In the genomic region with DNA sequence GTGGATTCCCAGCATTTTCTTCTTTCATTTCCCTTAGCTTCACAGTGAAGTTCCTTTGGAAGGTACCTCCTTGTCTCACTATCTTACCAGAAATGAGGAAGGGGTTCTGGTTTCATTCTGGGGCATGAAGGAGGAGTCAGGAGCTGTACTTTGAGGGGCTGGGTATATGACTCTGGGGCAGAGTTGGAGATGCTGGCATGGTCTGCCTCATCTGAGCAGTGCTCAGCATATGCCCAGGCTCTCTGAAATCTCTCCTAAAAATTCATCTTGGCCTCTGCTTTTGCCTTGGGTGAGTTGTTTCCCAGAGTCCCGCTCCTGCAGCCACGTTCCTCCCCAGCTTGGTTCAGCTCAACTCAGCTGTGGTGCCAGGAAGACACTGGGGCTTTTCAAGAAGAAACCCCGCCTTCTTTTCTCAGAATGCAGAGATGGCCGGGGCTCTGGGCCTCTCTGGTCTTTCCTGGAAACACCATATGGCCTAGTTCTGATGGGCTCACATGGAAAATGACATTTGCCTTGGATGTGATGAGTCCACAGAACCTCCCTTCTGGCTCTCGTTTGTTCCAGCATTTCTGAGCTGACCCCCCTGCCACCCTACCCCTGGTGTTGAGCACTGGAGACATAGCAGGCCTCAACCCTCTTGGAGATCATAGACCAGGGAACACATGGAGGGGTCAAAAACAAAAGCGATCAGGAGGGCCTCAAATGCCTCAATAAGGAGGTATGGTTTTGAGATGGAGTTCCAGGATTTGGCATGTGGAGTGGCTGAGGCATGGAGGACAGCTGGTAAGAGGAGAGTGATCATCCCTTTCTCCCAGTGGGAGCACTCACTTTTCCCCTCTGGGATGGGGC, we compare ENCODE assay signal across 2 cellular contexts.
A peak's percentile ranks its signal among the peaks of the same experiment; 100 is the strongest.
TF ChIP-seq lines count a peak whose summit lies in the region.

No MANE protein-coding gene starts in this region.

TF ChIP-seq in HepG2, 621 proteins besides CTCF, POLR2A, EP300 and RAD21:
- TF ChIP-seq, protein P1, sequence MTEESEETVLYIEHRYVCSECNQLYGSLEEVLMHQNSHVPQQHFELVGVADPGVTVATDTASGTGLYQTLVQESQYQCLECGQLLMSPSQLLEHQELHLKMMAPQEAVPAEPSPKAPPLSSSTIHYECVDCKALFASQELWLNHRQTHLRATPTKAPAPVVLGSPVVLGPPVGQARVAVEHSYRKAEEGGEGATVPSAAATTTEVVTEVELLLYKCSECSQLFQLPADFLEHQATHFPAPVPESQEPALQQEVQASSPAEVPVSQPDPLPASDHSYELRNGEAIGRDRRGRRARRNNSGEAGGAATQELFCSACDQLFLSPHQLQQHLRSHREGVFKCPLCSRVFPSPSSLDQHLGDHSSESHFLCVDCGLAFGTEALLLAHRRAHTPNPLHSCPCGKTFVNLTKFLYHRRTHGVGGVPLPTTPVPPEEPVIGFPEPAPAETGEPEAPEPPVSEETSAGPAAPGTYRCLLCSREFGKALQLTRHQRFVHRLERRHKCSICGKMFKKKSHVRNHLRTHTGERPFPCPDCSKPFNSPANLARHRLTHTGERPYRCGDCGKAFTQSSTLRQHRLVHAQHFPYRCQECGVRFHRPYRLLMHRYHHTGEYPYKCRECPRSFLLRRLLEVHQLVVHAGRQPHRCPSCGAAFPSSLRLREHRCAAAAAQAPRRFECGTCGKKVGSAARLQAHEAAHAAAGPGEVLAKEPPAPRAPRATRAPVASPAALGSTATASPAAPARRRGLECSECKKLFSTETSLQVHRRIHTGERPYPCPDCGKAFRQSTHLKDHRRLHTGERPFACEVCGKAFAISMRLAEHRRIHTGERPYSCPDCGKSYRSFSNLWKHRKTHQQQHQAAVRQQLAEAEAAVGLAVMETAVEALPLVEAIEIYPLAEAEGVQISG (CRISPR knock-in tag; IDR thresholded peaks at IDR 0.05), result no peak
- TF ChIP-seq ZNF263 (CRISPR knock-in tag; IDR thresholded peaks at IDR 0.05), result 0 out of 2 replicates have a peak, but pooled peaks have one; percentile 24

TF ChIP-seq in K562, 482 proteins besides CTCF, POLR2A, EP300 and RAD21 (continues in another document):
- TF ChIP-seq MEF2D (tag; conservative IDR thresholded peaks at IDR 0.05; ENCODE audit: low read depth) (no peak), GABPB2 (CRISPR knock-in tag; conservative IDR thresholded peaks at IDR 0.05) (no peak), ZNF717 (CRISPR knock-in tag; IDR thresholded peaks at IDR 0.05) (no peak), KLF1 (tag; IDR thresholded peaks at IDR 0.05) (no peak), CCAR2 (IDR thresholded peaks at IDR 0.05; ENCODE audit: low read depth, low read length) (no peak), L3MBTL2 (IDR thresholded peaks at IDR 0.05) (peak; percentile 89), NFRKB (IDR thresholded peaks at IDR 0.05; ENCODE audit: low read depth) (peak; percentile 62), RFX1 (IDR thresholded peaks at IDR 0.05) (no peak), SMC3 (conservative IDR thresholded peaks at IDR 0.05; ENCODE audit: insufficient read depth, low read depth, low read length) (no peak), HNRNPL (IDR thresholded peaks at IDR 0.05; ENCODE audit: low read depth, low read length) (no peak), KLF6 (CRISPR knock-in tag; IDR thresholded peaks at IDR 0.05; ENCODE audit: borderline replicate concordance) (no peak; the same call in 1 of the 2 replicates), BACH1 (tag; IDR thresholded peaks at IDR 0.05) (peak; percentile 35; the same call in 1 of the 2 replicates), DMBX1 (CRISPR knock-in tag; IDR thresholded peaks at IDR 0.05; ENCODE audit: borderline replicate concordance) (peak; percentile 68; the same call in 1 of the 2 replicates)
- TF ChIP-seq, protein P2, sequence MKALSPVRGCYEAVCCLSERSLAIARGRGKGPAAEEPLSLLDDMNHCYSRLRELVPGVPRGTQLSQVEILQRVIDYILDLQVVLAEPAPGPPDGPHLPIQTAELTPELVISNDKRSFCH (CRISPR knock-in tag; IDR thresholded peaks at IDR 0.05), result no peak
- TF ChIP-seq, protein P2 (tag; IDR thresholded peaks at IDR 0.05), result peak; percentile 50; the same call in 1 of the 2 replicates
- TF ChIP-seq, protein P3, sequence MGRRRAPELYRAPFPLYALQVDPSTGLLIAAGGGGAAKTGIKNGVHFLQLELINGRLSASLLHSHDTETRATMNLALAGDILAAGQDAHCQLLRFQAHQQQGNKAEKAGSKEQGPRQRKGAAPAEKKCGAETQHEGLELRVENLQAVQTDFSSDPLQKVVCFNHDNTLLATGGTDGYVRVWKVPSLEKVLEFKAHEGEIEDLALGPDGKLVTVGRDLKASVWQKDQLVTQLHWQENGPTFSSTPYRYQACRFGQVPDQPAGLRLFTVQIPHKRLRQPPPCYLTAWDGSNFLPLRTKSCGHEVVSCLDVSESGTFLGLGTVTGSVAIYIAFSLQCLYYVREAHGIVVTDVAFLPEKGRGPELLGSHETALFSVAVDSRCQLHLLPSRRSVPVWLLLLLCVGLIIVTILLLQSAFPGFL (CRISPR knock-in tag; IDR thresholded peaks at IDR 0.05), result no peak
- TF ChIP-seq, protein P4, sequence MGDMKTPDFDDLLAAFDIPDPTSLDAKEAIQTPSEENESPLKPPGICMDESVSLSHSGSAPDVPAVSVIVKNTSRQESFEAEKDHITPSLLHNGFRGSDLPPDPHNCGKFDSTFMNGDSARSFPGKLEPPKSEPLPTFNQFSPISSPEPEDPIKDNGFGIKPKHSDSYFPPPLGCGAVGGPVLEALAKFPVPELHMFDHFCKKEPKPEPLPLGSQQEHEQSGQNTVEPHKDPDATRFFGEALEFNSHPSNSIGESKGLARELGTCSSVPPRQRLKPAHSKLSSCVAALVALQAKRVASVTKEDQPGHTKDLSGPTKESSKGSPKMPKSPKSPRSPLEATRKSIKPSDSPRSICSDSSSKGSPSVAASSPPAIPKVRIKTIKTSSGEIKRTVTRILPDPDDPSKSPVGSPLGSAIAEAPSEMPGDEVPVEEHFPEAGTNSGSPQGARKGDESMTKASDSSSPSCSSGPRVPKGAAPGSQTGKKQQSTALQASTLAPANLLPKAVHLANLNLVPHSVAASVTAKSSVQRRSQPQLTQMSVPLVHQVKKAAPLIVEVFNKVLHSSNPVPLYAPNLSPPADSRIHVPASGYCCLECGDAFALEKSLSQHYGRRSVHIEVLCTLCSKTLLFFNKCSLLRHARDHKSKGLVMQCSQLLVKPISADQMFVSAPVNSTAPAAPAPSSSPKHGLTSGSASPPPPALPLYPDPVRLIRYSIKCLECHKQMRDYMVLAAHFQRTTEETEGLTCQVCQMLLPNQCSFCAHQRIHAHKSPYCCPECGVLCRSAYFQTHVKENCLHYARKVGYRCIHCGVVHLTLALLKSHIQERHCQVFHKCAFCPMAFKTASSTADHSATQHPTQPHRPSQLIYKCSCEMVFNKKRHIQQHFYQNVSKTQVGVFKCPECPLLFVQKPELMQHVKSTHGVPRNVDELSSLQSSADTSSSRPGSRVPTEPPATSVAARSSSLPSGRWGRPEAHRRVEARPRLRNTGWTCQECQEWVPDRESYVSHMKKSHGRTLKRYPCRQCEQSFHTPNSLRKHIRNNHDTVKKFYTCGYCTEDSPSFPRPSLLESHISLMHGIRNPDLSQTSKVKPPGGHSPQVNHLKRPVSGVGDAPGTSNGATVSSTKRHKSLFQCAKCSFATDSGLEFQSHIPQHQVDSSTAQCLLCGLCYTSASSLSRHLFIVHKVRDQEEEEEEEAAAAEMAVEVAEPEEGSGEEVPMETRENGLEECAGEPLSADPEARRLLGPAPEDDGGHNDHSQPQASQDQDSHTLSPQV (IDR thresholded peaks at IDR 0.05), result peak; percentile 95
- TF ChIP-seq, protein P5, sequence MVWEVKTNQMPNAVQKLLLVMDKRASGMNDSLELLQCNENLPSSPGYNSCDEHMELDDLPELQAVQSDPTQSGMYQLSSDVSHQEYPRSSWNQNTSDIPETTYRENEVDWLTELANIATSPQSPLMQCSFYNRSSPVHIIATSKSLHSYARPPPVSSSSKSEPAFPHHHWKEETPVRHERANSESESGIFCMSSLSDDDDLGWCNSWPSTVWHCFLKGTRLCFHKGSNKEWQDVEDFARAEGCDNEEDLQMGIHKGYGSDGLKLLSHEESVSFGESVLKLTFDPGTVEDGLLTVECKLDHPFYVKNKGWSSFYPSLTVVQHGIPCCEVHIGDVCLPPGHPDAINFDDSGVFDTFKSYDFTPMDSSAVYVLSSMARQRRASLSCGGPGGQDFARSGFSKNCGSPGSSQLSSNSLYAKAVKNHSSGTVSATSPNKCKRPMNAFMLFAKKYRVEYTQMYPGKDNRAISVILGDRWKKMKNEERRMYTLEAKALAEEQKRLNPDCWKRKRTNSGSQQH (CRISPR knock-in tag; IDR thresholded peaks at IDR 0.05), result no peak
- TF ChIP-seq, protein P6, sequence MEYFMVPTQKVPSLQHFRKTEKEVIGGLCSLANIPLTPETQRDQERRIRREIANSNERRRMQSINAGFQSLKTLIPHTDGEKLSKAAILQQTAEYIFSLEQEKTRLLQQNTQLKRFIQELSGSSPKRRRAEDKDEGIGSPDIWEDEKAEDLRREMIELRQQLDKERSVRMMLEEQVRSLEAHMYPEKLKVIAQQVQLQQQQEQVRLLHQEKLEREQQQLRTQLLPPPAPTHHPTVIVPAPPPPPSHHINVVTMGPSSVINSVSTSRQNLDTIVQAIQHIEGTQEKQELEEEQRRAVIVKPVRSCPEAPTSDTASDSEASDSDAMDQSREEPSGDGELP (CRISPR knock-in tag; IDR thresholded peaks at IDR 0.05; ENCODE audit: borderline replicate concordance), result 0 out of 2 replicates have a peak, but pooled peaks have one; percentile 12
- TF ChIP-seq, protein P7, sequence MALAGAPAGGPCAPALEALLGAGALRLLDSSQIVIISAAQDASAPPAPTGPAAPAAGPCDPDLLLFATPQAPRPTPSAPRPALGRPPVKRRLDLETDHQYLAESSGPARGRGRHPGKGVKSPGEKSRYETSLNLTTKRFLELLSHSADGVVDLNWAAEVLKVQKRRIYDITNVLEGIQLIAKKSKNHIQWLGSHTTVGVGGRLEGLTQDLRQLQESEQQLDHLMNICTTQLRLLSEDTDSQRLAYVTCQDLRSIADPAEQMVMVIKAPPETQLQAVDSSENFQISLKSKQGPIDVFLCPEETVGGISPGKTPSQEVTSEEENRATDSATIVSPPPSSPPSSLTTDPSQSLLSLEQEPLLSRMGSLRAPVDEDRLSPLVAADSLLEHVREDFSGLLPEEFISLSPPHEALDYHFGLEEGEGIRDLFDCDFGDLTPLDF (CRISPR knock-in tag; IDR thresholded peaks at IDR 0.05), result no peak
- TF ChIP-seq, protein P8, sequence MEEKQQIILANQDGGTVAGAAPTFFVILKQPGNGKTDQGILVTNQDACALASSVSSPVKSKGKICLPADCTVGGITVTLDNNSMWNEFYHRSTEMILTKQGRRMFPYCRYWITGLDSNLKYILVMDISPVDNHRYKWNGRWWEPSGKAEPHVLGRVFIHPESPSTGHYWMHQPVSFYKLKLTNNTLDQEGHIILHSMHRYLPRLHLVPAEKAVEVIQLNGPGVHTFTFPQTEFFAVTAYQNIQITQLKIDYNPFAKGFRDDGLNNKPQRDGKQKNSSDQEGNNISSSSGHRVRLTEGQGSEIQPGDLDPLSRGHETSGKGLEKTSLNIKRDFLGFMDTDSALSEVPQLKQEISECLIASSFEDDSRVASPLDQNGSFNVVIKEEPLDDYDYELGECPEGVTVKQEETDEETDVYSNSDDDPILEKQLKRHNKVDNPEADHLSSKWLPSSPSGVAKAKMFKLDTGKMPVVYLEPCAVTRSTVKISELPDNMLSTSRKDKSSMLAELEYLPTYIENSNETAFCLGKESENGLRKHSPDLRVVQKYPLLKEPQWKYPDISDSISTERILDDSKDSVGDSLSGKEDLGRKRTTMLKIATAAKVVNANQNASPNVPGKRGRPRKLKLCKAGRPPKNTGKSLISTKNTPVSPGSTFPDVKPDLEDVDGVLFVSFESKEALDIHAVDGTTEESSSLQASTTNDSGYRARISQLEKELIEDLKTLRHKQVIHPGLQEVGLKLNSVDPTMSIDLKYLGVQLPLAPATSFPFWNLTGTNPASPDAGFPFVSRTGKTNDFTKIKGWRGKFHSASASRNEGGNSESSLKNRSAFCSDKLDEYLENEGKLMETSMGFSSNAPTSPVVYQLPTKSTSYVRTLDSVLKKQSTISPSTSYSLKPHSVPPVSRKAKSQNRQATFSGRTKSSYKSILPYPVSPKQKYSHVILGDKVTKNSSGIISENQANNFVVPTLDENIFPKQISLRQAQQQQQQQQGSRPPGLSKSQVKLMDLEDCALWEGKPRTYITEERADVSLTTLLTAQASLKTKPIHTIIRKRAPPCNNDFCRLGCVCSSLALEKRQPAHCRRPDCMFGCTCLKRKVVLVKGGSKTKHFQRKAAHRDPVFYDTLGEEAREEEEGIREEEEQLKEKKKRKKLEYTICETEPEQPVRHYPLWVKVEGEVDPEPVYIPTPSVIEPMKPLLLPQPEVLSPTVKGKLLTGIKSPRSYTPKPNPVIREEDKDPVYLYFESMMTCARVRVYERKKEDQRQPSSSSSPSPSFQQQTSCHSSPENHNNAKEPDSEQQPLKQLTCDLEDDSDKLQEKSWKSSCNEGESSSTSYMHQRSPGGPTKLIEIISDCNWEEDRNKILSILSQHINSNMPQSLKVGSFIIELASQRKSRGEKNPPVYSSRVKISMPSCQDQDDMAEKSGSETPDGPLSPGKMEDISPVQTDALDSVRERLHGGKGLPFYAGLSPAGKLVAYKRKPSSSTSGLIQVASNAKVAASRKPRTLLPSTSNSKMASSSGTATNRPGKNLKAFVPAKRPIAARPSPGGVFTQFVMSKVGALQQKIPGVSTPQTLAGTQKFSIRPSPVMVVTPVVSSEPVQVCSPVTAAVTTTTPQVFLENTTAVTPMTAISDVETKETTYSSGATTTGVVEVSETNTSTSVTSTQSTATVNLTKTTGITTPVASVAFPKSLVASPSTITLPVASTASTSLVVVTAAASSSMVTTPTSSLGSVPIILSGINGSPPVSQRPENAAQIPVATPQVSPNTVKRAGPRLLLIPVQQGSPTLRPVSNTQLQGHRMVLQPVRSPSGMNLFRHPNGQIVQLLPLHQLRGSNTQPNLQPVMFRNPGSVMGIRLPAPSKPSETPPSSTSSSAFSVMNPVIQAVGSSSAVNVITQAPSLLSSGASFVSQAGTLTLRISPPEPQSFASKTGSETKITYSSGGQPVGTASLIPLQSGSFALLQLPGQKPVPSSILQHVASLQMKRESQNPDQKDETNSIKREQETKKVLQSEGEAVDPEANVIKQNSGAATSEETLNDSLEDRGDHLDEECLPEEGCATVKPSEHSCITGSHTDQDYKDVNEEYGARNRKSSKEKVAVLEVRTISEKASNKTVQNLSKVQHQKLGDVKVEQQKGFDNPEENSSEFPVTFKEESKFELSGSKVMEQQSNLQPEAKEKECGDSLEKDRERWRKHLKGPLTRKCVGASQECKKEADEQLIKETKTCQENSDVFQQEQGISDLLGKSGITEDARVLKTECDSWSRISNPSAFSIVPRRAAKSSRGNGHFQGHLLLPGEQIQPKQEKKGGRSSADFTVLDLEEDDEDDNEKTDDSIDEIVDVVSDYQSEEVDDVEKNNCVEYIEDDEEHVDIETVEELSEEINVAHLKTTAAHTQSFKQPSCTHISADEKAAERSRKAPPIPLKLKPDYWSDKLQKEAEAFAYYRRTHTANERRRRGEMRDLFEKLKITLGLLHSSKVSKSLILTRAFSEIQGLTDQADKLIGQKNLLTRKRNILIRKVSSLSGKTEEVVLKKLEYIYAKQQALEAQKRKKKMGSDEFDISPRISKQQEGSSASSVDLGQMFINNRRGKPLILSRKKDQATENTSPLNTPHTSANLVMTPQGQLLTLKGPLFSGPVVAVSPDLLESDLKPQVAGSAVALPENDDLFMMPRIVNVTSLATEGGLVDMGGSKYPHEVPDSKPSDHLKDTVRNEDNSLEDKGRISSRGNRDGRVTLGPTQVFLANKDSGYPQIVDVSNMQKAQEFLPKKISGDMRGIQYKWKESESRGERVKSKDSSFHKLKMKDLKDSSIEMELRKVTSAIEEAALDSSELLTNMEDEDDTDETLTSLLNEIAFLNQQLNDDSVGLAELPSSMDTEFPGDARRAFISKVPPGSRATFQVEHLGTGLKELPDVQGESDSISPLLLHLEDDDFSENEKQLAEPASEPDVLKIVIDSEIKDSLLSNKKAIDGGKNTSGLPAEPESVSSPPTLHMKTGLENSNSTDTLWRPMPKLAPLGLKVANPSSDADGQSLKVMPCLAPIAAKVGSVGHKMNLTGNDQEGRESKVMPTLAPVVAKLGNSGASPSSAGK (IDR thresholded peaks at IDR 0.05), result peak; percentile 84
